In the genomic region with DNA sequence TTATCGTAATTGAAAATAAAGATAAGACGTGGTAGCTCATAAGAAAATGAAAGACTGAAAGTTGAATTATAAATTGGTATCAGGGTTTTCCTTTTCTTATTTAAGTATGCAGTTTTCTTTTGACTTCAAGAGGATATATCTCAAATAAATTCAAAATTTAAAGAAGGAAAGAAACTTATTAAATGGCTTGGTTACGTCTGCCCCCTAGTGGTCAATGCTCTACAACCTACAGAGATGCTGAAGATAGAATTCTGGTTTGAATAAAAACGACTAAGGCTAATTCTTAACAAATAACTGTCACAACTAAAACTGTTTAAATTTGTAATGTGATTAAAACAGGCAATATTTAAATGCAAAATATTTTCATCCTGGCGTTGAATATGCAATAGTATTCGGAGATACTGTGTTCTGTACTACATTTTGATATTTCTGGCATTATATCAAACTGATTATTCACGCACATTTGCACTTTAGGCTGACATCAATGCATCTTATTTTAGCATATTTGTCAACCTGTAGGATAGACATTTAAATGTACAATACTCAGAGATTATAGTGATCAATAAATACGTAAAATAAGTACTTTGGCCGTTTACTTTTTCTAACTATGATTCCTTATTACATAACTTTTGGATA, we compare ENCODE assay signal across 8 cellular contexts. TPM values are rescaled to one million over a fixed set of nuclear protein-coding genes. Genes with fewer than 3 reads are reported as not detected.
DNase-seq lines count a peak whose midpoint lies in the region; ATAC-seq and TF ChIP-seq lines count a peak whose summit lies in the region.

No MANE protein-coding gene starts in this region.

- H3K9me3 Mint-ChIP-seq in chondrocyte (ENCODE audit: low read depth), result no peaks in the 10 kb centered on the region

- 0 out of 2 replicates have a peak overlapping the region, but pooled peaks have one; percentile 45 for H2AFZ ChIP-seq in Loucy (ENCODE audit: low read length)

- H3K79me2 ChIP-seq in Loucy (ENCODE audit: insufficient read depth, low read length), result no peaks in the 10 kb centered on the region

- H3K9me3 ChIP-seq in Loucy (ENCODE audit: insufficient read depth, low read depth, low read length) (no peaks in the 10 kb centered on the region), lower lobe of right lung (no peaks in the 10 kb centered on the region)

- H4K20me1 ChIP-seq in Loucy (ENCODE audit: insufficient read depth, low read length, poor library complexity, severe bottlenecking), result no peaks in the 10 kb centered on the region

- H3K27ac ChIP-seq in 22Rv1, result no peak overlapping the region
- no peak overlapping the region for H3K27ac ChIP-seq in lower lobe of right lung

- H3K4me2 ChIP-seq in Loucy (ENCODE audit: low read depth, low read length, poor library complexity, severe bottlenecking), result no peak overlapping the region

- no peaks in the 10 kb centered on the region for H3K4me1 Mint-ChIP-seq in chondrocyte (ENCODE audit: low read depth)

- H3K27ac Mint-ChIP-seq in chondrocyte (ENCODE audit: unreplicated experiment), result no peak overlapping the region

- intact Hi-C loops in lower lobe of right lung (cut with DNase I), result loop anchor here (5.0 kb wide), 1 partner anchor 59 kb away; no protein-coding TSS in a partner anchor

- TF ChIP-seq CTCF in 22Rv1 (IDR thresholded peaks at IDR 0.05) (peak; percentile 92), Loucy (conservative IDR thresholded peaks at IDR 0.05; ENCODE audit: low read length) (peak; percentile 95), chondrocyte (IDR thresholded peaks at IDR 0.05) (peak; percentile 95), lower lobe of right lung (IDR thresholded peaks at IDR 0.05) (peak; percentile 88)

- DNase-seq in GDM1 (lab: John Stamatoyannopoulos, UW) (peak; percentile 28), SW480 (ENCODE audit: low spot score) (peak; percentile 26), chondrocyte (ENCODE audit: low spot score) (no peak), lower lobe of right lung (no peak)
- DNase-seq in stimulated activated CD8-positive, alpha-beta memory T cell treated with anti-CD3 and anti-CD28 coated beads, Interleukin-2, amount 100 ng/mL, for 1 hour (ENCODE audit: low read depth in 2 of 2), result peak; percentile 2 to 30

- H3K27me3 ChIP-seq in Loucy (ENCODE audit: insufficient read depth, low read length, poor library complexity, severe bottlenecking), result no peaks in the 10 kb centered on the region
- H3K27me3 ChIP-seq in lower lobe of right lung (ENCODE audit: low read depth), result no peaks in the 10 kb centered on the region

- H3K9me2 ChIP-seq in Loucy (replicated peaks; ENCODE audit: low read depth, low read length), result no peaks in the 10 kb centered on the region

- H3K4me3 Mint-ChIP-seq in chondrocyte (ENCODE audit: unreplicated experiment), result no peak overlapping the region

- no peaks in the 10 kb centered on the region for H3K36me3 Mint-ChIP-seq in chondrocyte (ENCODE audit: low read depth)

- H3K36me3 ChIP-seq in Loucy (ENCODE audit: insufficient read depth, low read length), result no peaks in the 10 kb centered on the region
- no peaks in the 10 kb centered on the region for H3K36me3 ChIP-seq in lower lobe of right lung

- no peak overlapping the region for H3K9ac ChIP-seq in Loucy (ENCODE audit: low read depth, low read length, poor library complexity, severe bottlenecking)

- no peaks in the 10 kb centered on the region for H3K27me3 Mint-ChIP-seq in chondrocyte (ENCODE audit: low read depth)

- ATAC-seq in lower lobe of right lung (peak in 1 of 2 donors; percentile 68), HG03571 (IDR thresholded peaks at IDR 0.05; ENCODE audit: unreplicated experiment) (no peak)

- no peaks in the 10 kb centered on the region for H3F3A ChIP-seq in Loucy (ENCODE audit: low read depth)

- H3K4me1 ChIP-seq in Loucy (ENCODE audit: insufficient read depth, low read length, poor library complexity, severe bottlenecking) (peaks cover 6% of the 10 kb centered on the region), lower lobe of right lung (no peaks in the 10 kb centered on the region)

- H3K4me3 ChIP-seq in Loucy (ENCODE audit: low read length, poor library complexity, severe bottlenecking), result no peak overlapping the region
- H3K4me3 ChIP-seq in lower lobe of right lung, result no peak overlapping the region

RNA-seq across cellular contexts. Expression of gene IFI44, which starts 26.8 kb away (rescaled TPM):
- total RNA-seq in chondrocyte (6.6 to 35.4 TPM (median 7.4 TPM) in 3 replicates), lower lobe of right lung (80.5 TPM)

RNA-seq across cellular contexts. Expression of gene IFI44L, which starts 56.2 kb away (rescaled TPM):
- 8.3 to 29.7 TPM (median 10.8 TPM) in 3 replicates for total RNA-seq in chondrocyte
- 52.9 TPM for total RNA-seq in lower lobe of right lung

Comparison
In these comparisons a context has a peak if more than half of its experiments do, and no peak if none do; other contexts are left out.
1. DNase-seq: peak in GDM1 (single experiment), SW480 (single experiment) and stimulated activated CD8-positive, alpha-beta memory T cell treated with anti-CD3 and anti-CD28 coated beads, Interleukin-2, amount 100 ng/mL, for 1 hour (2 of 2); none in chondrocyte (single experiment) and lower lobe of right lung (single experiment).
2. Peak in every context shown above with its lines, with median percentiles within 50 percentile points of each other: CTCF ChIP-seq.